ENCODE assay signal across 12 cellular contexts in genomic region chr6:87574237-87574636, GRCh38. TPM values are rescaled to one million over a fixed set of nuclear protein-coding genes. Genes with fewer than 3 reads are reported as not detected.
DNase-seq lines count a peak whose midpoint lies in the region; ATAC-seq, FAIRE-seq and TF ChIP-seq lines count a peak whose summit lies in the region.
"Had no signal": no experiment of that assay in that cellular context is flagged by ENCODE, and none has a peak within 500 bp of the region (broad histone marks: within the 10 kb centered on the region; RNA-seq: fewer than 3 reads in every experiment).

No MANE protein-coding gene starts in this region.

- POLR2A ChIA-PET in CD8-positive, alpha-beta memory T cell (lab: Charles Lee) = no interaction called here

- peak overlapping the region in 5 of 7 donors; percentile 1 to 16 (median 5) for H3K4me3 Mint-ChIP-seq in CD8-positive, alpha-beta memory T cell

- peaks cover 9 to 45% (median 11%) of the 10 kb centered on the region in 3 donors for H3K36me3 Mint-ChIP-seq in CD8-positive, alpha-beta memory T cell

- H3K36me3 ChIP-seq in CD8-positive, alpha-beta memory T cell (ENCODE audit: insufficient read depth, low read length) = no peaks in the 10 kb centered on the region
- H3K36me3 ChIP-seq: pancreas had no signal

- no peak for TF ChIP-seq CTCF in coronary artery (IDR thresholded peaks at IDR 0.05)

- peak overlapping the region in 7 of 8 donors; percentile 4 to 47 (median 39) for H3K27ac Mint-ChIP-seq in CD8-positive, alpha-beta memory T cell

- no peaks in the 10 kb centered on the region for H3K27me3 Mint-ChIP-seq in CD8-positive, alpha-beta memory T cell

- CTCF ChIA-PET in CD8-positive, alpha-beta memory T cell (lab: Charles Lee) = no interaction called here

- no peak overlapping the region for H3K27ac ChIP-seq in CD8-positive, alpha-beta memory T cell (ENCODE audit: low read depth, low read length)
- H3K27ac ChIP-seq in coronary artery = no peak overlapping the region
- H3K27ac ChIP-seq: pancreas had no signal

- no peak for FAIRE-seq in H54 (lab: Jason Lieb, UNC)
- FAIRE-seq: pancreas had no signal

- no peak for DNase-seq in CD8-positive, alpha-beta memory T cell
- DNase-seq in SHP77 treated with DMSO at 0.1 percent for 48 hours (lab: John Stamatoyannopoulos, UW) = peak; percentile 20
- DNase-seq in kidney tubule cell (ENCODE audit: low spot score) = peak; percentile 60
- no peak for DNase-seq in H54 (ENCODE audit: insufficient read length, low spot score)
- no peak for DNase-seq in coronary artery (ENCODE audit: low spot score)
- DNase-seq in stimulated activated CD8-positive, alpha-beta memory T cell treated with anti-CD3 and anti-CD28 coated beads, Interleukin-4, amount 100 ng/mL, for 48 hours = no peak
- DNase-seq: caudate nucleus; left cardiac atrium; pancreas; stimulated activated CD4-positive, alpha-beta T cell treated with anti-CD3 and anti-CD28 coated beads, Interleukin-4, amount 100 ng/mL, for 4 hours had no signal

- no peaks in the 10 kb centered on the region for H3K9me3 Mint-ChIP-seq in CD8-positive, alpha-beta memory T cell

- no peak overlapping the region for H3K4me3 ChIP-seq in CD8-positive, alpha-beta memory T cell (ENCODE audit: low read length)
- no peak overlapping the region for H3K4me3 ChIP-seq in coronary artery
- H3K4me3 ChIP-seq: pancreas had no signal

- H3K4me1 Mint-ChIP-seq in CD8-positive, alpha-beta memory T cell = peaks cover 55 to 81% (median 72%) of the 10 kb centered on the region in 3 donors

- ATAC-seq in GM18909 (IDR thresholded peaks at IDR 0.05; ENCODE audit: poor library complexity, unreplicated experiment) (peak; percentile 61), HG03095 (IDR thresholded peaks at IDR 0.05; ENCODE audit: unreplicated experiment) (no peak)
- ATAC-seq: left cardiac atrium had no signal

- no peaks in the 10 kb centered on the region for H3K9me3 ChIP-seq in CD8-positive, alpha-beta memory T cell (ENCODE audit: low read length)
- H3K9me3 ChIP-seq: pancreas had no signal

- peaks cover 26% of the 10 kb centered on the region for H3K4me1 ChIP-seq in CD8-positive, alpha-beta memory T cell (ENCODE audit: insufficient read depth, low read length)

- TF ChIP-seq POLR2A in H54 (IDR thresholded peaks at IDR 0.05; ENCODE audit: low read depth, low read length) = no peak

- H3K27me3 ChIP-seq in CD8-positive, alpha-beta memory T cell (ENCODE audit: insufficient read depth, low read length, poor library complexity, severe bottlenecking) = no peaks in the 10 kb centered on the region
- H3K27me3 ChIP-seq: pancreas had no signal

RNA-seq across cellular contexts. Expression of gene RARS2, which starts 15.6 kb away (rescaled TPM):
- total RNA-seq in CD8-positive, alpha-beta memory T cell = 10 to 100 TPM; 19.2 to 20.6 TPM
- polyA plus RNA-seq in CD8-positive, alpha-beta memory T cell = 27.9 TPM

RNA-seq across cellular contexts. Expression of gene ORC3, which starts 15.7 kb away (rescaled TPM):
- total RNA-seq in CD8-positive, alpha-beta memory T cell = 10 to 100 TPM; 31.1 to 33.5 TPM
- 34.1 TPM for polyA plus RNA-seq in CD8-positive, alpha-beta memory T cell

Comparison
In these comparisons a context has a peak if more than half of its experiments do, and no peak if none do; other contexts are left out.
1. DNase-seq: peak in SHP77 treated with DMSO at 0.1 percent for 48 hours (single experiment) and kidney tubule cell (single experiment); none in CD8-positive, alpha-beta memory T cell (0 of 5), H54 (single experiment), coronary artery (single experiment) and stimulated activated CD8-positive, alpha-beta memory T cell treated with anti-CD3 and anti-CD28 coated beads, Interleukin-4, amount 100 ng/mL, for 48 hours (single experiment).